Comparison of ENCODE assay signal across 13 cellular contexts in genomic region chr10:125033146-125033924, GRCh38.
"Had no signal": no experiment of that assay in that cellular context is flagged by ENCODE, and none has a peak within 500 bp of the region (broad histone marks: within the 10 kb centered on the region; RNA-seq: fewer than 3 reads in every experiment).

No MANE protein-coding gene starts in this region.

- H3K27ac ChIP-seq: breast epithelium, sigmoid colon, spleen, suprapubic skin, upper lobe of left lung had no signal

- H3K27ac Mint-ChIP-seq: memory B cell; stimulated activated naive CD8-positive, alpha-beta T cell treated with anti-CD3 and anti-CD28 coated beads, Interleukin-15, Interleukin-2, amounts not matched to agents 100 ng/mL and 50 ng/mL, for 24 hours had no signal

- H3K4me1 Mint-ChIP-seq: memory B cell had no signal

- H3K9me3 ChIP-seq: breast epithelium, sigmoid colon, spleen, suprapubic skin, upper lobe of left lung had no signal

- H3K4me3 Mint-ChIP-seq: memory B cell; nephron; stimulated activated naive CD8-positive, alpha-beta T cell treated with anti-CD3 and anti-CD28 coated beads, Interleukin-15, Interleukin-2, amounts not matched to agents 100 ng/mL and 50 ng/mL, for 24 hours had no signal

- H3K4me3 ChIP-seq: breast epithelium, sigmoid colon, spleen, suprapubic skin, upper lobe of left lung had no signal

- H3K27me3 ChIP-seq: breast epithelium, sigmoid colon, spleen, suprapubic skin, upper lobe of left lung had no signal

- DNase-seq: activated CD4-positive, alpha-beta T cell treated with anti-CD3 and anti-CD28 coated beads, Interleukin-2, amount 50 U/mL, for 1 hour; activated naive CD4-positive, alpha-beta T cell treated with Interleukin-2 at 50 U/mL for 16 hours; anterior cingulate cortex; kidney glomerular epithelial cell; left ventricle myocardium superior; sigmoid colon; spleen; upper lobe of left lung had no signal

- H3K36me3 ChIP-seq: breast epithelium, sigmoid colon, suprapubic skin had no signal

- H3K9me3 Mint-ChIP-seq: memory B cell; nephron; stimulated activated naive CD8-positive, alpha-beta T cell treated with anti-CD3 and anti-CD28 coated beads, Interleukin-15, Interleukin-2, amounts not matched to agents 100 ng/mL and 50 ng/mL, for 24 hours had no signal

- H3K36me3 Mint-ChIP-seq: memory B cell had no signal
